1 cellular context compared by ENCODE assay signal in the genomic region with DNA sequence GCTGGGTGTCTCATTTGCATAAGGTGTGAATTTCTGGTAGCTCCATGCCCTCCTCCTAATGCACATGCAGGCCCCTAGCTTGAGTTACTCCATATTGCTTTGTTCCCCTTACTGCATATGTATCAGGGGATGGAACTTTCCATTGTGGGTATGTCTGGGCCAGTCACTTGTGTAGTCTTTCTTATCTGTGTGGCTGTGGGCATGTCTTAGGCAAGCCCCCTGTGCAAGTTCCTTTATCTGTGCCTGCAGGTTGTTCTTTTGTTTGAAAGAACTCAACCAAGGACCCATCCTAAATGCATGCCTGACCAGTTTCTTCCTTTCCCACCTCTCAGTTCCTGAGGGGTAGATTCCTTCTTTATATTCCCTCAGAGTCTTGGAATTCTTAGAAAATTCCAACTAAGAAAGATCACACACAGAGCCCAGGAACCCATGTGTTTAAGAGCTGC.
TF ChIP-seq lines count a peak whose summit lies in the region.

No MANE protein-coding gene starts in this region.

TF ChIP-seq in K562, 482 proteins besides CTCF, POLR2A, EP300 and RAD21 (continued from another document and continues in another):
- TF ChIP-seq, protein P1, sequence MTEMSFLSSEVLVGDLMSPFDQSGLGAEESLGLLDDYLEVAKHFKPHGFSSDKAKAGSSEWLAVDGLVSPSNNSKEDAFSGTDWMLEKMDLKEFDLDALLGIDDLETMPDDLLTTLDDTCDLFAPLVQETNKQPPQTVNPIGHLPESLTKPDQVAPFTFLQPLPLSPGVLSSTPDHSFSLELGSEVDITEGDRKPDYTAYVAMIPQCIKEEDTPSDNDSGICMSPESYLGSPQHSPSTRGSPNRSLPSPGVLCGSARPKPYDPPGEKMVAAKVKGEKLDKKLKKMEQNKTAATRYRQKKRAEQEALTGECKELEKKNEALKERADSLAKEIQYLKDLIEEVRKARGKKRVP (CRISPR knock-in tag; IDR thresholded peaks at IDR 0.05) = peak; percentile 86
- TF ChIP-seq ZNF436 (CRISPR knock-in tag; IDR thresholded peaks at IDR 0.05) (no peak), EHMT2 (IDR thresholded peaks at IDR 0.05) (no peak), NR2C1 (IDR thresholded peaks at IDR 0.05) (no peak), NR2C1 (tag; IDR thresholded peaks at IDR 0.05) (peak; percentile 84), ZNF444 (CRISPR knock-in tag; IDR thresholded peaks at IDR 0.05) (no peak), ZBTB17 (CRISPR knock-in tag; IDR thresholded peaks at IDR 0.05) (peak; percentile 85), ZNF785 (CRISPR knock-in tag; IDR thresholded peaks at IDR 0.05) (no peak), ZNF232 (CRISPR knock-in tag; IDR thresholded peaks at IDR 0.05) (no peak), SP1 (CRISPR knock-in tag; IDR thresholded peaks at IDR 0.05) (no peak), ZNF134 (CRISPR knock-in tag; conservative IDR thresholded peaks at IDR 0.05) (peak; percentile 65), ZNF76 (CRISPR knock-in tag; IDR thresholded peaks at IDR 0.05; ENCODE audit: borderline replicate concordance) (no peak), ZNF384 (IDR thresholded peaks at IDR 0.05; ENCODE audit: low read depth, low read length) (no peak), ZC3H4 (CRISPR knock-in tag; IDR thresholded peaks at IDR 0.05; ENCODE audit: borderline replicate concordance) (no peak), CHD4 (IDR thresholded peaks at IDR 0.05; ENCODE audit: insufficient read depth, insufficient replicate concordance, low read depth, low read length, poor library complexity, severe bottlenecking) (no peak), CEBPB (tag; IDR thresholded peaks at IDR 0.05) (no peak), MYNN (IDR thresholded peaks at IDR 0.05) (no peak), MYNN (CRISPR knock-in tag; IDR thresholded peaks at IDR 0.05) (no peak), CHCHD3 (CRISPR knock-in tag; IDR thresholded peaks at IDR 0.05) (no peak)
- TF ChIP-seq, protein P2, sequence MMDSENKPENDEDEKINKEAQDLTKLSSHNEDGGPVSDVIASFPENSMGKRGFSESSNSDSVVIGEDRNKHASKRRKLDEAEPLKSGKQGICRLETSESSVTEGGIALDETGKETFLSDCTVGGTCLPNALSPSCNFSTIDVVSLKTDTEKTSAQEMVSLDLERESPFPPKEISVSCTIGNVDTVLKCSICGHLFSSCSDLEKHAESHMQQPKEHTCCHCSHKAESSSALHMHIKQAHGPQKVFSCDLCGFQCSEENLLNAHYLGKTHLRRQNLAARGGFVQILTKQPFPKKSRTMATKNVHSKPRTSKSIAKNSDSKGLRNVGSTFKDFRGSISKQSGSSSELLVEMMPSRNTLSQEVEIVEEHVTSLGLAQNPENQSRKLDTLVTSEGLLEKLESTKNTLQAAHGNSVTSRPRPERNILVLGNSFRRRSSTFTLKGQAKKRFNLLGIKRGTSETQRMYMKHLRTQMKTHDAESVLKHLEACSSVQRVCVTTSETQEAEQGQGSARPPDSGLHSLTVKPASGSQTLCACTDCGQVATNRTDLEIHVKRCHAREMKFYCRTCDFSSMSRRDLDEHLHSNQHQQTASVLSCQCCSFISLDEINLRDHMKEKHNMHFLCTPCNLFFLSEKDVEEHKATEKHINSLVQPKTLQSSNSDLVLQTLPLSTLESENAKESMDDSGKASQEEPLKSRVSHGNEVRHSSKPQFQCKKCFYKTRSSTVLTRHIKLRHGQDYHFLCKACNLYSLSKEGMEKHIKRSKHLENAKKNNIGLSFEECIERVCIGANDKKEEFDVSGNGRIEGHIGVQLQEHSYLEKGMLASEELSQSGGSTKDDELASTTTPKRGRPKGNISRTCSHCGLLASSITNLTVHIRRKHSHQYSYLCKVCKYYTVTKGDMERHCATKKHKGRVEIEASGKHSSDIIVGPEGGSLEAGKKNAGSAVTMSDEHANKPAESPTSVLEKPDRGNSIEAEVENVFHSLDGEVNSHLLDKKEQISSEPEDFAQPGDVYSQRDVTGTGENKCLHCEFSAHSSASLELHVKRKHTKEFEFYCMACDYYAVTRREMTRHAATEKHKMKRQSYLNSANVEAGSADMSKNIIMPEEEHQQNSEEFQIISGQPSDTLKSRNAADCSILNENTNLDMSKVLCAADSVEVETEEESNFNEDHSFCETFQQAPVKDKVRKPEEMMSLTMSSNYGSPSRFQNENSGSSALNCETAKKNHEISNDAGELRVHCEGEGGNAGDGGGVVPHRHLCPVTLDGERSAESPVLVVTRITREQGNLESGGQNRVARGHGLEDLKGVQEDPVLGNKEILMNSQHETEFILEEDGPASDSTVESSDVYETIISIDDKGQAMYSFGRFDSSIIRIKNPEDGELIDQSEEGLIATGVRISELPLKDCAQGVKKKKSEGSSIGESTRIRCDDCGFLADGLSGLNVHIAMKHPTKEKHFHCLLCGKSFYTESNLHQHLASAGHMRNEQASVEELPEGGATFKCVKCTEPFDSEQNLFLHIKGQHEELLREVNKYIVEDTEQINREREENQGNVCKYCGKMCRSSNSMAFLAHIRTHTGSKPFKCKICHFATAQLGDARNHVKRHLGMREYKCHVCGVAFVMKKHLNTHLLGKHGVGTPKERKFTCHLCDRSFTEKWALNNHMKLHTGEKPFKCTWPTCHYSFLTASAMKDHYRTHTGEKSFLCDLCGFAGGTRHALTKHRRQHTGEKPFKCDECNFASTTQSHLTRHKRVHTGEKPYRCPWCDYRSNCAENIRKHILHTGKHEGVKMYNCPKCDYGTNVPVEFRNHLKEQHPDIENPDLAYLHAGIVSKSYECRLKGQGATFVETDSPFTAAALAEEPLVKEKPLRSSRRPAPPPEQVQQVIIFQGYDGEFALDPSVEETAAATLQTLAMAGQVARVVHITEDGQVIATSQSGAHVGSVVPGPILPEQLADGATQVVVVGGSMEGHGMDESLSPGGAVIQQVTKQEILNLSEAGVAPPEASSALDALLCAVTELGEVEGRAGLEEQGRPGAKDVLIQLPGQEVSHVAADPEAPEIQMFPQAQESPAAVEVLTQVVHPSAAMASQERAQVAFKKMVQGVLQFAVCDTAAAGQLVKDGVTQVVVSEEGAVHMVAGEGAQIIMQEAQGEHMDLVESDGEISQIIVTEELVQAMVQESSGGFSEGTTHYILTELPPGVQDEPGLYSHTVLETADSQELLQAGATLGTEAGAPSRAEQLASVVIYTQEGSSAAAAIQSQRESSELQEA (IDR thresholded peaks at IDR 0.05; ENCODE audit: low read depth) = no peak
- TF ChIP-seq, protein P3, sequence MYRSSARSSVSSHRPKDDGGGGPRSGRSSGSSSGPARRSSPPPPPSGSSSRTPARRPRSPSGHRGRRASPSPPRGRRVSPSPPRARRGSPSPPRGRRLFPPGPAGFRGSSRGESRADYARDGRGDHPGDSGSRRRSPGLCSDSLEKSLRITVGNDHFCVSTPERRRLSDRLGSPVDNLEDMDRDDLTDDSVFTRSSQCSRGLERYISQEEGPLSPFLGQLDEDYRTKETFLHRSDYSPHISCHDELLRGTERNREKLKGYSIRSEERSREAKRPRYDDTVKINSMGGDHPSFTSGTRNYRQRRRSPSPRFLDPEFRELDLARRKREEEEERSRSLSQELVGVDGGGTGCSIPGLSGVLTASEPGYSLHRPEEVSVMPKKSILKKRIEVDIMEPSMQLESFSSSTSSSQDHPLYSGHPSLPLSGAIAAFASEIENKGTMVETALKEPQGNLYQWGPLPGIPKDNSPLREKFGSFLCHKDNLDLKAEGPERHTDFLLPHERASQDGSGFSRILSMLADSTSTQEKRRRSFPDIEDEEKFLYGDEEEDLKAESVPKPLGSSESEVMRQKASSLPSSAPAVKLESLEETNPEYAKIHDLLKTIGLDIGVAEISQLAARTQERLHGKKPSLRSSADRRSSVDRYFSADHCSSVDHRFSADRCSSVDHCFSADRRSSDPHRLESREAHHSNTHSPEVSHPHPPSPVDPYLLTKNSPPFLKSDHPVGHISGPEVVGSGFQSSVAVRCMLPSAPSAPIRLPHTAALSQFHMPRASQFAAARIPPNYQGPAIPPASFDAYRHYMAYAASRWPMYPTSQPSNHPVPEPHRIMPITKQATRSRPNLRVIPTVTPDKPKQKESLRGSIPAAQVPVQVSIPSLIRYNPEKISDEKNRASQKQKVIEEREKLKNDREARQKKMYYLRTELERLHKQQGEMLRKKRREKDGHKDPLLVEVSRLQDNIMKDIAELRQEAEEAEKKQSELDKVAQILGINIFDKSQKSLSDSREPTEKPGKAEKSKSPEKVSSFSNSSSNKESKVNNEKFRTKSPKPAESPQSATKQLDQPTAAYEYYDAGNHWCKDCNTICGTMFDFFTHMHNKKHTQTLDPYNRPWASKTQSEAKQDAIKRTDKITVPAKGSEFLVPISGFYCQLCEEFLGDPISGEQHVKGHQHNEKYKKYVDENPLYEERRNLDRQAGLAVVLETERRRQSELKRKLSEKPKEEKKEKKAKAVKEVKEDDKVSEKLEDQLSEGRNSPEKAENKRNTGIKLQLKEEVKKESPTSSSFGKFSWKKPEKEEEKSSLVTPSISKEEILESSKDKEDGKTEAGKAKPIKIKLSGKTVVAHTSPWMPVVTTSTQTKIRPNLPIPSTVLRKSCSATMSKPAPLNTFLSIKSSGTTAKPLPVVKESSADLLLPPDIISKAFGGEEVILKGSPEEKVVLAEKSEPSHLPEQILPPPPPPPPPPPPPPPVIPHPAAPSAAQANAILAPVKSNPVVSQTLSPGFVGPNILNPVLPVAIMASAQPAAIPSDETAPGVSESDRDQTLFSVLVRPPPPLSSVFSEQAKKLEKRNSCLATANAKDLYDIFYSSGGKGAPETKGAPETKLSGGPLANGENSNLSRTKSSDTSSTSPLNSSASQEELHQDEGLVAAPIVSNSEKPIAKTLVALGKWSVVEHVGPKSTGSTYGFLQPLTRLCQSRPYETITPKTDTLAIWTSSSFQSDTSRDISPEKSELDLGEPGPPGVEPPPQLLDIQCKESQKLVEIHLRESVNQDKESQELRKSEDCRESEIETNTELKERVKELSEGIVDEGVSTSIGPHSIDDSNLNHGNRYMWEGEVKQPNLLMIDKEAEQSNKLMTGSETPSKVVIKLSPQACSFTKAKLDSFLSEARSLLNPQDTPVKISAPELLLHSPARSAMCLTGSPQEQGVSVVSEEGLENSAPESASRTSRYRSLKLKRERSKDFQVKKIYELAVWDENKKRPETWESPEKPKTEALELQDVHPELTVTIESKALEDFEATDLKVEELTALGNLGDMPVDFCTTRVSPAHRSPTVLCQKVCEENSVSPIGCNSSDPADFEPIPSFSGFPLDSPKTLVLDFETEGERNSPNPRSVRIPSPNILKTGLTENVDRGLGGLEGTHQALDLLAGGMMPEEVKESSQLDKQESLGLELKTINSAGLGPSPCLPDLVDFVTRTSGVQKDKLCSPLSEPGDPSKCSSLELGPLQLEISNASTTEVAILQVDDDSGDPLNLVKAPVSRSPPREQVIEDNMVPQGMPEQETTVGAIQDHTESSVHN (IDR thresholded peaks at IDR 0.05; ENCODE audit: borderline replicate concordance in 1 of 2, low read depth in 1 of 2) = no peak
- TF ChIP-seq, protein P4, sequence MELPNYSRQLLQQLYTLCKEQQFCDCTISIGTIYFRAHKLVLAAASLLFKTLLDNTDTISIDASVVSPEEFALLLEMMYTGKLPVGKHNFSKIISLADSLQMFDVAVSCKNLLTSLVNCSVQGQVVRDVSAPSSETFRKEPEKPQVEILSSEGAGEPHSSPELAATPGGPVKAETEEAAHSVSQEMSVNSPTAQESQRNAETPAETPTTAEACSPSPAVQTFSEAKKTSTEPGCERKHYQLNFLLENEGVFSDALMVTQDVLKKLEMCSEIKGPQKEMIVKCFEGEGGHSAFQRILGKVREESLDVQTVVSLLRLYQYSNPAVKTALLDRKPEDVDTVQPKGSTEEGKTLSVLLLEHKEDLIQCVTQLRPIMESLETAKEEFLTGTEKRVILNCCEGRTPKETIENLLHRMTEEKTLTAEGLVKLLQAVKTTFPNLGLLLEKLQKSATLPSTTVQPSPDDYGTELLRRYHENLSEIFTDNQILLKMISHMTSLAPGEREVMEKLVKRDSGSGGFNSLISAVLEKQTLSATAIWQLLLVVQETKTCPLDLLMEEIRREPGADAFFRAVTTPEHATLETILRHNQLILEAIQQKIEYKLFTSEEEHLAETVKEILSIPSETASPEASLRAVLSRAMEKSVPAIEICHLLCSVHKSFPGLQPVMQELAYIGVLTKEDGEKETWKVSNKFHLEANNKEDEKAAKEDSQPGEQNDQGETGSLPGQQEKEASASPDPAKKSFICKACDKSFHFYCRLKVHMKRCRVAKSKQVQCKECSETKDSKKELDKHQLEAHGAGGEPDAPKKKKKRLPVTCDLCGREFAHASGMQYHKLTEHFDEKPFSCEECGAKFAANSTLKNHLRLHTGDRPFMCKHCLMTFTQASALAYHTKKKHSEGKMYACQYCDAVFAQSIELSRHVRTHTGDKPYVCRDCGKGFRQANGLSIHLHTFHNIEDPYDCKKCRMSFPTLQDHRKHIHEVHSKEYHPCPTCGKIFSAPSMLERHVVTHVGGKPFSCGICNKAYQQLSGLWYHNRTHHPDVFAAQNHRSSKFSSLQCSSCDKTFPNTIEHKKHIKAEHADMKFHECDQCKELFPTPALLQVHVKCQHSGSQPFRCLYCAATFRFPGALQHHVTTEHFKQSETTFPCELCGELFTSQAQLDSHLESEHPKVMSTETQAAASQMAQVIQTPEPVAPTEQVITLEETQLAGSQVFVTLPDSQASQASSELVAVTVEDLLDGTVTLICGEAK (IDR thresholded peaks at IDR 0.05) = no peak
- TF ChIP-seq, protein P4 (CRISPR knock-in tag; IDR thresholded peaks at IDR 0.05) = no peak
- TF ChIP-seq, protein P5, sequence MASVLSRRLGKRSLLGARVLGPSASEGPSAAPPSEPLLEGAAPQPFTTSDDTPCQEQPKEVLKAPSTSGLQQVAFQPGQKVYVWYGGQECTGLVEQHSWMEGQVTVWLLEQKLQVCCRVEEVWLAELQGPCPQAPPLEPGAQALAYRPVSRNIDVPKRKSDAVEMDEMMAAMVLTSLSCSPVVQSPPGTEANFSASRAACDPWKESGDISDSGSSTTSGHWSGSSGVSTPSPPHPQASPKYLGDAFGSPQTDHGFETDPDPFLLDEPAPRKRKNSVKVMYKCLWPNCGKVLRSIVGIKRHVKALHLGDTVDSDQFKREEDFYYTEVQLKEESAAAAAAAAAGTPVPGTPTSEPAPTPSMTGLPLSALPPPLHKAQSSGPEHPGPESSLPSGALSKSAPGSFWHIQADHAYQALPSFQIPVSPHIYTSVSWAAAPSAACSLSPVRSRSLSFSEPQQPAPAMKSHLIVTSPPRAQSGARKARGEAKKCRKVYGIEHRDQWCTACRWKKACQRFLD (CRISPR knock-in tag; IDR thresholded peaks at IDR 0.05) = peak; percentile 73
